Comparison of ENCODE assay signal across 27 cellular contexts in genomic region chr19:16455489-16455888, GRCh38. TPM values are rescaled to one million over a fixed set of nuclear protein-coding genes. Genes with fewer than 3 reads are reported as not detected.
DNase-seq lines count a peak whose midpoint lies in the region; ATAC-seq, FAIRE-seq and TF ChIP-seq lines count a peak whose summit lies in the region.
"Had no signal": no experiment of that assay in that cellular context is flagged by ENCODE, and none has a peak within 500 bp of the region (broad histone marks: within the 10 kb centered on the region; RNA-seq: fewer than 3 reads in every experiment).

No MANE protein-coding gene starts in this region.

- H3K4me3 ChIP-seq in GM12878: no peak overlapping the region
- H3K4me3 ChIP-seq: GM23248, Peyer's patch, SJSA1, testis had no signal

- H3K4me1 Mint-ChIP-seq in activated CD8-positive, alpha-beta memory T cell treated with anti-CD3 and anti-CD28 coated beads, Interleukin-2, amount 10 ng/mL, durations not matched to agents 7 days and 5 days: peaks cover 23% of the 10 kb centered on the region
- peaks cover 54 to 65% of the 10 kb centered on the region in 2 donors for H3K4me1 Mint-ChIP-seq in natural killer cell

- H3K4me2 ChIP-seq in GM12878 (ENCODE audit: control insufficient read depth, insufficient read depth): no peak overlapping the region

- H3K36me3 ChIP-seq in GM12878 (ENCODE audit: control insufficient read depth in 2 of 2, insufficient read depth in 2 of 2, low read length in 1 of 2): no peaks in the 10 kb centered on the region; a peak in 2 of 4 replicates
- H3K36me3 ChIP-seq: Peyer's patch had no signal

- SMC1A ChIA-PET in GM12878 (lab: Charles Lee; ENCODE audit: uncharacterized antibody, unreplicated experiment): interaction anchor here (0.7 to 3.1 kb wide), 3 partner anchors 8 to 93 kb away, joined by 3 to 9 read pairs (median 8); partner anchors contain the start of gene EPS15L1

- H3K9me3 ChIP-seq in GM12878 (replicated peaks; ENCODE audit: control insufficient read depth, insufficient read depth, low read length): no peaks in the 10 kb centered on the region
- H3K9me3 ChIP-seq: Caco-2, Peyer's patch, SJSA1, testis had no signal

- ATAC-seq in activated CD8-positive, alpha-beta memory T cell treated with anti-CD3 and anti-CD28 coated beads, Interleukin-2, amount 10 ng/mL, durations not matched to agents 7 days and 5 days: no peak
- ATAC-seq in GM12878 (no peak), natural killer cell (no peak), HG03108 (IDR thresholded peaks at IDR 0.05; ENCODE audit: unreplicated experiment) (no peak), HG03097 (IDR thresholded peaks at IDR 0.05; ENCODE audit: low FRiP score, unreplicated experiment) (no peak)
- ATAC-seq: left cardiac atrium had no signal

- DNase-seq in activated CD8-positive, alpha-beta memory T cell treated with anti-CD3 and anti-CD28 coated beads, Interleukin-2, amount 10 ng/mL, durations not matched to agents 7 days and 5 days: no peak
- DNase-seq in activated CD8-positive, alpha-beta memory T cell treated with anti-CD3 and anti-CD28 coated beads, Interleukin-2, amount 50 U/mL, for 48 hours: no peak
- DNase-seq in GM12878 (ENCODE audit: low read depth, low spot score) (no peak), natural killer cell (no peak), NCI-H526 (lab: John Stamatoyannopoulos, UW) (no peak)
- DNase-seq: activated CD8-positive, alpha-beta memory T cell treated with anti-CD3 and anti-CD28 coated beads, Interleukin-2, amount 50 U/mL, for 4 hours; activated gamma-delta T cell; Caco-2; cortex of kidney; GM23248; left cardiac atrium; naive B cell; NCI-H2081; Peyer's patch; testis had no signal

- FAIRE-seq in GM12878 (lab: Jason Lieb, UNC): no peak
- FAIRE-seq: endometrium had no signal

- peaks cover 79% of the 10 kb centered on the region for H3K79me2 ChIP-seq in GM12878 (ENCODE audit: control insufficient read depth, insufficient read depth, low read length)

- BruUV-seq in GM12878 (replicated peaks; lab: Mats Ljungman, UMichigan): TSS peak; percentile 45

- CTCF ChIA-PET in activated CD8-positive, alpha-beta memory T cell treated with anti-CD3 and anti-CD28 coated beads, Interleukin-2, amount 10 ng/mL, durations not matched to agents 7 days and 5 days (lab: Charles Lee): interaction anchor here (1.0 kb wide), 2 partner anchors 14 to 39 kb away, joined by 3 read pairs; no protein-coding TSS in a partner anchor
- CTCF ChIA-PET in GM12878 (lab: Yijun Ruan, JAX): interaction anchor here (1.3 kb wide), 1 partner anchor 8 kb away, joined by 3 read pairs; no protein-coding TSS in a partner anchor

- H3K36me3 Mint-ChIP-seq in activated CD8-positive, alpha-beta memory T cell treated with anti-CD3 and anti-CD28 coated beads, Interleukin-2, amount 10 ng/mL, durations not matched to agents 7 days and 5 days: peaks cover 7% of the 10 kb centered on the region
- H3K36me3 Mint-ChIP-seq in natural killer cell: no peaks in the 10 kb centered on the region
- H3K36me3 Mint-ChIP-seq: naive B cell had no signal

- no peak overlapping the region for H3K4me3 Mint-ChIP-seq in activated CD8-positive, alpha-beta memory T cell treated with anti-CD3 and anti-CD28 coated beads, Interleukin-2, amount 10 ng/mL, durations not matched to agents 7 days and 5 days
- no peak overlapping the region for H3K4me3 Mint-ChIP-seq in natural killer cell

- TF ChIP-seq RAD21 in GM12878 (IDR thresholded peaks at IDR 0.05; ENCODE audit: insufficient read depth, low read depth, low read length): no peak

- H3K4me1 ChIP-seq in GM12878 (ENCODE audit: control insufficient read depth, insufficient read depth, low read length): peaks cover 33% of the 10 kb centered on the region
- H3K4me1 ChIP-seq: Caco-2 had no signal

- in situ Hi-C loops in GM12878 (cut with MboI): no loop called here

- H3K27me3 ChIP-seq in GM12878 (replicated peaks in 1 of 2; ENCODE audit: control insufficient read depth in 2 of 2, insufficient read depth in 2 of 2, low read length in 1 of 2): no peaks in the 10 kb centered on the region; a peak in 1 of 4 replicates
- H3K27me3 ChIP-seq: Peyer's patch, SJSA1, testis had no signal

- H3K9ac ChIP-seq in GM12878 (ENCODE audit: control insufficient read depth, insufficient read depth, low read length): no peak overlapping the region
- H3K9ac ChIP-seq: GM23248, parathyroid adenoma had no signal

- H4K20me1 ChIP-seq in GM12878 (ENCODE audit: control insufficient read depth, insufficient read depth): no peaks in the 10 kb centered on the region

- intact Hi-C loops in GM12878 (cut with micrococcal nuclease; ENCODE audit: unreplicated experiment) (no loop called here), natural killer cell (cut with micrococcal nuclease) (no loop called here)

- H3K9me3 Mint-ChIP-seq in activated CD8-positive, alpha-beta memory T cell treated with anti-CD3 and anti-CD28 coated beads, Interleukin-2, amount 10 ng/mL, durations not matched to agents 7 days and 5 days (ENCODE audit: low read depth): no peaks in the 10 kb centered on the region
- H3K9me3 Mint-ChIP-seq in natural killer cell: no peaks in the 10 kb centered on the region
- H3K9me3 Mint-ChIP-seq: naive B cell had no signal

- WGBS in GM12878 (ENCODE audit: insufficient coverage, insufficient replicate concordance, low lambda C conversion rate, missing lambda C conversion rate): 95% methylated on average over 5 of the region's 5 CpGs

- no peak overlapping the region for H2AFZ ChIP-seq in GM12878 (ENCODE audit: control insufficient read depth, low read depth, low read length)
- H2AFZ ChIP-seq: GM23248, parathyroid adenoma had no signal

- TF ChIP-seq CTCF in GM12878 (IDR thresholded peaks at IDR 0.05 in 2 of 3, conservative IDR thresholded peaks at IDR 0.05 in 1 of 3; ENCODE audit: control insufficient read depth in 2 of 3, extremely low read depth in 1 of 3, insufficient read depth in 1 of 3, low read depth in 3 of 3, low read length in 3 of 3) (no peak), natural killer cell (IDR thresholded peaks at IDR 0.05) (no peak)

- peak overlapping the region; percentile 47 for H3K27ac Mint-ChIP-seq in activated CD8-positive, alpha-beta memory T cell treated with anti-CD3 and anti-CD28 coated beads, Interleukin-2, amount 10 ng/mL, durations not matched to agents 7 days and 5 days
- H3K27ac Mint-ChIP-seq in natural killer cell: peak overlapping the region; percentile 73 to 78

- POLR2A ChIA-PET in GM12878 (lab: Charles Lee): interaction anchor here (1.1 kb wide), 2 partner anchors 10 to 88 kb away, joined by 5 read pairs; no protein-coding TSS in a partner anchor

- RAD21 ChIA-PET in GM12878 (lab: Charles Lee; ENCODE audit: unreplicated experiment): interaction anchor here (1.6 to 2.2 kb wide), 2 partner anchors 8 to 41 kb away, joined by 4 to 7 read pairs; partner anchors contain the start of genes C19orf44 and CALR3

- TF ChIP-seq EP300 in GM12878 (IDR thresholded peaks at IDR 0.05; ENCODE audit: borderline replicate concordance in 1 of 2, control insufficient read depth in 1 of 2, low read depth in 2 of 2, low read length in 2 of 2): no peak

- no peaks in the 10 kb centered on the region for H3K27me3 Mint-ChIP-seq in activated CD8-positive, alpha-beta memory T cell treated with anti-CD3 and anti-CD28 coated beads, Interleukin-2, amount 10 ng/mL, durations not matched to agents 7 days and 5 days
- H3K27me3 Mint-ChIP-seq in natural killer cell (ENCODE audit: low read depth in 2 of 2): no peaks in the 10 kb centered on the region
- H3K27me3 Mint-ChIP-seq: naive B cell had no signal

- H3K27ac ChIP-seq in GM12878 (ENCODE audit: control insufficient read depth, insufficient read depth): no peak overlapping the region
- peak overlapping the region; percentile 27 for H3K27ac ChIP-seq in temporal lobe (ENCODE audit: low read depth, low read length)
- H3K27ac ChIP-seq: GM23248, Peyer's patch, SJSA1 had no signal

- TF ChIP-seq POLR2A in GM12878 (IDR thresholded peaks at IDR 0.05; ENCODE audit: low read depth, low read length): no peak

RNA-seq across cellular contexts. Expression of gene EPS15L1, which starts 16.3 kb away (rescaled TPM):
- total RNA-seq in activated CD8-positive, alpha-beta memory T cell treated with anti-CD3 and anti-CD28 coated beads, Interleukin-2, amount 10 ng/mL, durations not matched to agents 7 days and 5 days: 10 to 100 TPM; 40.7 to 42.6 TPM
- 105 and 117 TPM in 2 replicates for total RNA-seq in GM12878 (2013; cell fraction: nucleolus; rRNA removed)
- 11.3 and 11.4 TPM in 2 replicates for total RNA-seq in GM12878 (2014; rRNA removed)
- total RNA-seq in GM12878 (2014; rRNA removed; fragmentation: Illumina TruSeq; extraction: Trizol): 15.9 and 16.7 TPM in 2 replicates
- 43.5 and 50.4 TPM in 2 replicates for total RNA-seq in GM12878 (2021)
- polyA plus RNA-seq in GM12878 (2011; ENCODE audit: low read depth): 14.0 TPM
- polyA plus RNA-seq in GM12878 (2011; rRNA removed): 7.2 and 19.1 TPM in 2 replicates
- polyA plus RNA-seq in GM12878 (2011; cell fraction: cytosol; rRNA removed): 15.6 and 16.9 TPM in 2 replicates
- 32.3 and 38.7 TPM in 2 replicates for polyA plus RNA-seq in GM12878 (2011; cell fraction: nucleus; rRNA removed)
- polyA plus RNA-seq in GM12878 (2012): 34.0 and 35.2 TPM in 2 replicates
- 20.4 and 24.1 TPM in 2 replicates for polyA plus RNA-seq in GM12878 (2014; fragmentation: Illumina TruSeq; extraction: Trizol)
- polyA plus RNA-seq in GM12878 (2014; fragmentation: Nextera tagmentation; extraction: Ambion mirVana): 1 to 10 TPM; 5.9 to 7.6 TPM
- polyA plus RNA-seq in GM12878 (2014; rRNA removed): 20.4 and 25.3 TPM in 2 replicates
- polyA plus RNA-seq in GM12878 (2016; fragmentation: Nextera tagmentation; extraction: Ambion mirVana): 10 to 100 TPM; 41.3 to 43.3 TPM
- polyA minus RNA-seq in GM12878 (2011; rRNA and poly(A)+ RNA removed): 21.1 and 23.7 TPM in 2 replicates
- 10.7 and 12.6 TPM in 2 replicates for polyA minus RNA-seq in GM12878 (2011; cell fraction: cytosol; rRNA and poly(A)+ RNA removed)
- 20.1 and 45.2 TPM in 2 replicates for polyA minus RNA-seq in GM12878 (2011; cell fraction: nucleus; rRNA and poly(A)+ RNA removed)
- total RNA-seq in natural killer cell: 100 to 1,000 TPM in 1 of 3 donors, 10 to 100 TPM in 2; 92.2 to 120 (median 99.3) TPM
- 16.2 TPM for total RNA-seq in temporal lobe

RNA-seq across cellular contexts. Expression of gene CALR3, which starts 40.5 kb away (rescaled TPM):
- not detected for total RNA-seq in activated CD8-positive, alpha-beta memory T cell treated with anti-CD3 and anti-CD28 coated beads, Interleukin-2, amount 10 ng/mL, durations not matched to agents 7 days and 5 days
- total RNA-seq in GM12878 (2013; cell fraction: nucleolus; rRNA removed): not detected in 2 replicates
- total RNA-seq in GM12878 (2014; rRNA removed): 0.11 TPM in 2 replicates
- total RNA-seq in GM12878 (2014; rRNA removed; fragmentation: Illumina TruSeq; extraction: Trizol): 0.18 and 0.45 TPM in 2 replicates
- total RNA-seq in GM12878 (2021): 0.19 TPM in 1 of 2 replicates, not detected in the other
- not detected for polyA plus RNA-seq in GM12878 (2011; ENCODE audit: low read depth)
- polyA plus RNA-seq in GM12878 (2011; rRNA removed): 0.05 TPM in 1 of 2 replicates, not detected in the other
- polyA plus RNA-seq in GM12878 (2011; cell fraction: cytosol; rRNA removed): 0.06 TPM in 1 of 2 replicates, not detected in the other
- not detected in 2 replicates for polyA plus RNA-seq in GM12878 (2011; cell fraction: nucleus; rRNA removed)
- polyA plus RNA-seq in GM12878 (2012): not detected in 2 replicates
- 0.35 and 0.43 TPM in 2 replicates for polyA plus RNA-seq in GM12878 (2014; fragmentation: Illumina TruSeq; extraction: Trizol)
- polyA plus RNA-seq in GM12878 (2014; fragmentation: Nextera tagmentation; extraction: Ambion mirVana): under 1 TPM; 0.10 to 0.13 TPM
- polyA plus RNA-seq in GM12878 (2014; rRNA removed): 0.12 and 0.14 TPM in 2 replicates
- under 1 TPM in 1 of 2 experiments, not detected in 1; 0.31 TPM for polyA plus RNA-seq in GM12878 (2016; fragmentation: Nextera tagmentation; extraction: Ambion mirVana)
- not detected in 2 replicates for polyA minus RNA-seq in GM12878 (2011; rRNA and poly(A)+ RNA removed)
- polyA minus RNA-seq in GM12878 (2011; cell fraction: cytosol; rRNA and poly(A)+ RNA removed): not detected in 2 replicates
- not detected in 2 replicates for polyA minus RNA-seq in GM12878 (2011; cell fraction: nucleus; rRNA and poly(A)+ RNA removed)
- total RNA-seq in natural killer cell: not detected
- total RNA-seq in temporal lobe: not detected
- total RNA-seq: A172; Caco-2; Daoy; glomerular endothelial cell; GM23248; left cardiac atrium; mesenteric fat pad; Peyer's patch; SJSA1; T-helper 1 cell treated with Interleukin-12 subunit alpha and Interleukin-12 subunit beta and Interleukin-4 antibody, amounts not matched to agents 30 ng/mL and 1 ng/mL, for 36 hours had no signal
- polyA plus RNA-seq: adipose tissue, GM23248 had no signal

RNA-seq across cellular contexts. Expression of gene C19orf44, which starts 40.7 kb away (rescaled TPM):
- total RNA-seq in activated CD8-positive, alpha-beta memory T cell treated with anti-CD3 and anti-CD28 coated beads, Interleukin-2, amount 10 ng/mL, durations not matched to agents 7 days and 5 days: 1 to 10 TPM; 3.5 to 3.6 TPM
- 21.6 and 25.8 TPM in 2 replicates for total RNA-seq in GM12878 (2013; cell fraction: nucleolus; rRNA removed)
- 2.0 and 2.1 TPM in 2 replicates for total RNA-seq in GM12878 (2014; rRNA removed)
- 2.7 and 3.3 TPM in 2 replicates for total RNA-seq in GM12878 (2014; rRNA removed; fragmentation: Illumina TruSeq; extraction: Trizol)
- 3.1 and 3.8 TPM in 2 replicates for total RNA-seq in GM12878 (2021)
- 0.84 TPM for polyA plus RNA-seq in GM12878 (2011; ENCODE audit: low read depth)
- 2.5 and 3.0 TPM in 2 replicates for polyA plus RNA-seq in GM12878 (2011; rRNA removed)
- 3.5 and 3.7 TPM in 2 replicates for polyA plus RNA-seq in GM12878 (2011; cell fraction: cytosol; rRNA removed)
- polyA plus RNA-seq in GM12878 (2011; cell fraction: nucleus; rRNA removed): 8.7 and 9.7 TPM in 2 replicates
- polyA plus RNA-seq in GM12878 (2012): 3.8 and 4.0 TPM in 2 replicates
- polyA plus RNA-seq in GM12878 (2014; fragmentation: Illumina TruSeq; extraction: Trizol): 3.6 and 5.2 TPM in 2 replicates
- under 1 TPM; 0.26 to 0.31 TPM for polyA plus RNA-seq in GM12878 (2014; fragmentation: Nextera tagmentation; extraction: Ambion mirVana)
- polyA plus RNA-seq in GM12878 (2014; rRNA removed): 4.1 and 5.4 TPM in 2 replicates
- polyA plus RNA-seq in GM12878 (2016; fragmentation: Nextera tagmentation; extraction: Ambion mirVana): 1 to 10 TPM; 3.9 to 4.0 TPM
- polyA minus RNA-seq in GM12878 (2011; rRNA and poly(A)+ RNA removed): 1.3 and 2.3 TPM in 2 replicates
- polyA minus RNA-seq in GM12878 (2011; cell fraction: cytosol; rRNA and poly(A)+ RNA removed): 2.5 and 3.3 TPM in 2 replicates
- polyA minus RNA-seq in GM12878 (2011; cell fraction: nucleus; rRNA and poly(A)+ RNA removed): 2.7 and 3.9 TPM in 2 replicates
- 1 to 10 TPM; 1.2 to 2.8 (median 1.4) TPM for total RNA-seq in natural killer cell
- total RNA-seq in temporal lobe: 4.4 TPM
